In genomic region chr15:33311312-33311971, GRCh38 we compare ENCODE assay signal across 1 cellular context.
TF ChIP-seq lines count a peak whose summit lies in the region.

No MANE protein-coding gene starts in this region.

TF ChIP-seq in HepG2, 621 proteins besides CTCF, POLR2A, EP300 and RAD21 (continued from another document):
- TF ChIP-seq NFE2L2 (IDR thresholded peaks at IDR 0.05; ENCODE audit: low read length) = no peak
